Comparison of ENCODE assay signal across 1 cellular context in the genomic region with DNA sequence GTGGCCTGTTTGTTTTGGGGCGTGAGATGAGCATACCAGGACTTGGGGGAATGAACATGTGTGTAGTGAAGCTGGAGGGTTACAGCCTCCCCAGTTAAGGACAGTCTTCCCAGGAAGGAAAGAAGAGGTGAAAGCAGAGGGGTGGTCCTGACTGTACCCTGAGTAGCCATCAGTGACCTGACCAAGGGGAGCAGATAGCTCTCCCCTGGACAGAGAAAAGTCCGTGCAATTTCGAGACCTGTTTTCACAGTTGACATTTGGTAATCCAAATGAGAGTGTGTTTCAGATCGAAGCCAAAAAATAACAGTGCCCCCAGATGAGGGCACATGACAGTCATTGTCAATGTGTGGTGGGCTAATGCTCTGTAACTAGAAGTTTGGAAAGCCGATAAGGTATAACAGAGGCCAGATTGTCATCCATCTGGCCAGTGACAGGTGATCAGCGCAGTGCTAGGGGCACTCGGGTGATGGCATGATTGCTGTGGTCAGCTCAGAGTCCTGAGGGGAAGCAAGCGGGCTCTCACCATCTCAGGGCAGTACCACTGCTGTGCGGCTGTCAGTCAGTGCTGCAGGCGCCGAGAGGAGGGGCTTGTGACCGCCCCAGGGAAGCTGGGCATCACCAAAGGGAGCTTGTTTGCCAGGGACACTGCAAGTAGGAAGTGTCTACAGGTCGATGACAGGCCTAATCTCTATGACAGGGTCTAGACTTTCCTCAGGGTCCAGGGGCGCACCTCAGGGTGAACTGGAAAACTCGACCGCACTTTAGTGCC.
TF ChIP-seq lines count a peak whose summit lies in the region.

No MANE protein-coding gene starts in this region.

TF ChIP-seq in HCT116, 20 proteins besides CTCF, POLR2A, EP300 and RAD21 (continued from another document):
- TF ChIP-seq, protein P1, sequence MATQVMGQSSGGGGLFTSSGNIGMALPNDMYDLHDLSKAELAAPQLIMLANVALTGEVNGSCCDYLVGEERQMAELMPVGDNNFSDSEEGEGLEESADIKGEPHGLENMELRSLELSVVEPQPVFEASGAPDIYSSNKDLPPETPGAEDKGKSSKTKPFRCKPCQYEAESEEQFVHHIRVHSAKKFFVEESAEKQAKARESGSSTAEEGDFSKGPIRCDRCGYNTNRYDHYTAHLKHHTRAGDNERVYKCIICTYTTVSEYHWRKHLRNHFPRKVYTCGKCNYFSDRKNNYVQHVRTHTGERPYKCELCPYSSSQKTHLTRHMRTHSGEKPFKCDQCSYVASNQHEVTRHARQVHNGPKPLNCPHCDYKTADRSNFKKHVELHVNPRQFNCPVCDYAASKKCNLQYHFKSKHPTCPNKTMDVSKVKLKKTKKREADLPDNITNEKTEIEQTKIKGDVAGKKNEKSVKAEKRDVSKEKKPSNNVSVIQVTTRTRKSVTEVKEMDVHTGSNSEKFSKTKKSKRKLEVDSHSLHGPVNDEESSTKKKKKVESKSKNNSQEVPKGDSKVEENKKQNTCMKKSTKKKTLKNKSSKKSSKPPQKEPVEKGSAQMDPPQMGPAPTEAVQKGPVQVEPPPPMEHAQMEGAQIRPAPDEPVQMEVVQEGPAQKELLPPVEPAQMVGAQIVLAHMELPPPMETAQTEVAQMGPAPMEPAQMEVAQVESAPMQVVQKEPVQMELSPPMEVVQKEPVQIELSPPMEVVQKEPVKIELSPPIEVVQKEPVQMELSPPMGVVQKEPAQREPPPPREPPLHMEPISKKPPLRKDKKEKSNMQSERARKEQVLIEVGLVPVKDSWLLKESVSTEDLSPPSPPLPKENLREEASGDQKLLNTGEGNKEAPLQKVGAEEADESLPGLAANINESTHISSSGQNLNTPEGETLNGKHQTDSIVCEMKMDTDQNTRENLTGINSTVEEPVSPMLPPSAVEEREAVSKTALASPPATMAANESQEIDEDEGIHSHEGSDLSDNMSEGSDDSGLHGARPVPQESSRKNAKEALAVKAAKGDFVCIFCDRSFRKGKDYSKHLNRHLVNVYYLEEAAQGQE (IDR thresholded peaks at IDR 0.05; ENCODE audit: low read depth): no peak
- no peak for TF ChIP-seq EZH2phosphoT487 (IDR thresholded peaks at IDR 0.05; ENCODE audit: borderline replicate concordance)
- TF ChIP-seq ZFX (IDR thresholded peaks at IDR 0.05): no peak
- TF ChIP-seq, protein P2, sequence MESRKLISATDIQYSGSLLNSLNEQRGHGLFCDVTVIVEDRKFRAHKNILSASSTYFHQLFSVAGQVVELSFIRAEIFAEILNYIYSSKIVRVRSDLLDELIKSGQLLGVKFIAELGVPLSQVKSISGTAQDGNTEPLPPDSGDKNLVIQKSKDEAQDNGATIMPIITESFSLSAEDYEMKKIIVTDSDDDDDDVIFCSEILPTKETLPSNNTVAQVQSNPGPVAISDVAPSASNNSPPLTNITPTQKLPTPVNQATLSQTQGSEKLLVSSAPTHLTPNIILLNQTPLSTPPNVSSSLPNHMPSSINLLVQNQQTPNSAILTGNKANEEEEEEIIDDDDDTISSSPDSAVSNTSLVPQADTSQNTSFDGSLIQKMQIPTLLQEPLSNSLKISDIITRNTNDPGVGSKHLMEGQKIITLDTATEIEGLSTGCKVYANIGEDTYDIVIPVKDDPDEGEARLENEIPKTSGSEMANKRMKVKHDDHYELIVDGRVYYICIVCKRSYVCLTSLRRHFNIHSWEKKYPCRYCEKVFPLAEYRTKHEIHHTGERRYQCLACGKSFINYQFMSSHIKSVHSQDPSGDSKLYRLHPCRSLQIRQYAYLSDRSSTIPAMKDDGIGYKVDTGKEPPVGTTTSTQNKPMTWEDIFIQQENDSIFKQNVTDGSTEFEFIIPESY (IDR thresholded peaks at IDR 0.05; ENCODE audit: extremely low read depth, insufficient replicate concordance, low read length): no peak
- no peak for TF ChIP-seq YY1 (IDR thresholded peaks at IDR 0.05; ENCODE audit: extremely low read depth, insufficient replicate concordance, low read depth, low read length)
- no peak for TF ChIP-seq CEBPB (IDR thresholded peaks at IDR 0.05; ENCODE audit: low read depth)
- no peak for TF ChIP-seq FOSL1 (IDR thresholded peaks at IDR 0.05; ENCODE audit: low read depth)
- TF ChIP-seq, protein P3, sequence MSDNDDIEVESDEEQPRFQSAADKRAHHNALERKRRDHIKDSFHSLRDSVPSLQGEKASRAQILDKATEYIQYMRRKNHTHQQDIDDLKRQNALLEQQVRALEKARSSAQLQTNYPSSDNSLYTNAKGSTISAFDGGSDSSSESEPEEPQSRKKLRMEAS (IDR thresholded peaks at IDR 0.05): no peak
- TF ChIP-seq JUND (IDR thresholded peaks at IDR 0.05): no peak
- TF ChIP-seq SIN3A (IDR thresholded peaks at IDR 0.05; ENCODE audit: low read depth): no peak
TF ChIP-seq in HCT116: peak in this region for 0.
